ENCODE assay signal across 7 cellular contexts in genomic region chr11:47991266-47991830, GRCh38. TPM values are rescaled to one million over a fixed set of nuclear protein-coding genes. Genes with fewer than 3 reads are reported as not detected.
A peak's percentile ranks its signal among the peaks of the same experiment; 100 is the strongest.
DNase-seq lines count a peak whose midpoint lies in the region; ATAC-seq, FAIRE-seq and TF ChIP-seq lines count a peak whose summit lies in the region.

No MANE protein-coding gene starts in this region.

- no peak for TF ChIP-seq RAD21 in HCT116 (IDR thresholded peaks at IDR 0.05; ENCODE audit: low read depth)

- H3K79me2 ChIP-seq in HCT116 (ENCODE audit: insufficient read depth, low read length): peaks cover 52% of the 10 kb centered on the region

- no peaks in the 10 kb centered on the region for H3K9me2 ChIP-seq in HCT116 (ENCODE audit: insufficient read depth)

- peak overlapping the region in 4 of 5 experiments; percentile 45 to 68 (median 50) for H3K4me3 Mint-ChIP-seq in brain

- TF ChIP-seq CTCF in HCT116 (IDR thresholded peaks at IDR 0.05 in 2 of 3, conservative IDR thresholded peaks at IDR 0.05 in 1 of 3; ENCODE audit: borderline replicate concordance in 1 of 3, insufficient read depth in 1 of 3, low read depth in 2 of 3, low read length in 2 of 3) (no peak), brain (conservative IDR thresholded peaks at IDR 0.05) (no peak), D721Med (IDR thresholded peaks at IDR 0.05; ENCODE audit: insufficient read depth, missing control alignments) (no peak)

- no peaks in the 10 kb centered on the region for H3K9me3 ChIP-seq in HCT116 (ENCODE audit: control insufficient read depth in 1 of 2, insufficient read depth in 1 of 2, low read depth in 1 of 2, low read length in 2 of 2)
- H3K9me3 ChIP-seq in mucosa of rectum (ENCODE audit: control insufficient read depth in 2 of 2, low read length in 2 of 2): no peaks in the 10 kb centered on the region

- no peak for FAIRE-seq in D721Med (lab: Jason Lieb, UNC)

- no peaks in the 10 kb centered on the region for H3K36me3 Mint-ChIP-seq in brain

- H2AFZ ChIP-seq in HCT116 (ENCODE audit: low read depth, low read length, poor library complexity, severe bottlenecking): no peak overlapping the region

- peak overlapping the region; percentile 58 for H3K9ac ChIP-seq in HCT116 (ENCODE audit: low read length)
- peak overlapping the region; percentile 5 to 15 for H3K9ac ChIP-seq in mucosa of rectum (ENCODE audit: low read depth in 1 of 2, low read length in 2 of 2)

- no peaks in the 10 kb centered on the region for H3K27me3 ChIP-seq in HCT116 (ENCODE audit: insufficient read depth, low read length)
- H3K27me3 ChIP-seq in mucosa of rectum (ENCODE audit: control insufficient read depth in 2 of 2, insufficient read depth in 2 of 2, low read length in 2 of 2): no peaks in the 10 kb centered on the region

- peaks cover 33% of the 10 kb centered on the region for H3K4me1 Mint-ChIP-seq in brain

- POLR2A ChIA-PET in HCT116 (lab: Charles Lee): interaction anchor here (0.9 kb wide), 1 partner anchor 48 kb away, joined by 3 read pairs; no protein-coding TSS in a partner anchor

- RAD21 ChIA-PET in HCT116 (lab: Charles Lee; ENCODE audit: low non-redundant PET in 1 of 2, low total read pairs in 2 of 2, uncharacterized antibody in 2 of 2, unreplicated experiment in 2 of 2): no interaction called here

- H3K4me1 ChIP-seq in HCT116 (ENCODE audit: control insufficient read depth in 1 of 2, insufficient read depth in 2 of 2, low read length in 2 of 2): peaks cover 74 to 84% of the 10 kb centered on the region in 2 experiments
- H3K4me1 ChIP-seq in mucosa of rectum (ENCODE audit: control insufficient read depth in 2 of 2, insufficient read depth in 2 of 2, low read length in 2 of 2): peaks cover 40 to 44% of the 10 kb centered on the region in 2 donors

- CTCF ChIA-PET in HCT116 (lab: Charles Lee): interaction anchor here (0.7 kb wide), 1 partner anchor 44 kb away, joined by 3 read pairs; no protein-coding TSS in a partner anchor

- H4K20me1 ChIP-seq in HCT116 (ENCODE audit: insufficient read depth): no peaks in the 10 kb centered on the region

- H3K27ac ChIP-seq in HCT116 (ENCODE audit: low read depth, low read length) (peak overlapping the region; percentile 82), mucosa of rectum (ENCODE audit: low read depth in 2 of 2, low read length in 2 of 2) (peak overlapping the region; percentile 80 to 85)

- H3K36me3 ChIP-seq in HCT116 (ENCODE audit: control insufficient read depth in 1 of 2, insufficient read depth in 2 of 2, low read length in 2 of 2) (no peaks in the 10 kb centered on the region), mucosa of rectum (ENCODE audit: control insufficient read depth in 2 of 2, insufficient read depth in 2 of 2, low read length in 2 of 2) (no peaks in the 10 kb centered on the region)

- intact Hi-C loops in HCT116 (cut with micrococcal nuclease): loop anchor here (5.0 kb wide), 1 partner anchor 59 kb away; no protein-coding TSS in a partner anchor

- H3K27ac Mint-ChIP-seq in brain: peak overlapping the region in 4 of 5 experiments; percentile 72 to 94 (median 86)

- no peaks in the 10 kb centered on the region for H3K9me3 Mint-ChIP-seq in brain

- no peak for TF ChIP-seq POLR2A in HCT116 (IDR thresholded peaks at IDR 0.05; ENCODE audit: borderline replicate concordance, extremely low read depth, insufficient read depth, insufficient read length)

- peak overlapping the region; percentile 82 for H3K4me2 ChIP-seq in HCT116 (ENCODE audit: low read length)

- H3K4me3 ChIP-seq in HCT116 (replicated peaks in 1 of 2; ENCODE audit: low read depth in 1 of 2, low read length in 2 of 2) (peak overlapping the region; percentile 29 to 50), mucosa of rectum (ENCODE audit: low read length in 2 of 2) (peak overlapping the region in 1 of 2 donors; percentile 57)

- no TSS peak for BruUV-seq in HCT116 (replicated peaks; lab: Mats Ljungman, UMichigan)

- DNase-seq in HCT116 (ENCODE audit: low read depth, low spot score) (no peak), NCI-H2171 treated with DMSO at 0.1 percent for 48 hours (lab: John Stamatoyannopoulos, UW) (peak; percentile 44), D721Med (ENCODE audit: insufficient read length, low spot score) (no peak)
- DNase-seq in central memory CD4-positive, alpha-beta T cell: no peak

- peak; percentile 5; the same call in 1 of the 2 replicates for ATAC-seq in HCT116
- ATAC-seq in GM18517 (IDR thresholded peaks at IDR 0.05; ENCODE audit: unreplicated experiment): no peak

- no peaks in the 10 kb centered on the region for H3K27me3 Mint-ChIP-seq in brain

TF ChIP-seq in HCT116, 20 proteins besides CTCF, POLR2A, EP300 and RAD21:
- TF ChIP-seq MAX (IDR thresholded peaks at IDR 0.05): peak; percentile 26; the same call in 1 of the 2 replicates
- TF ChIP-seq CBX3 (IDR thresholded peaks at IDR 0.05; ENCODE audit: low read depth): peak; percentile 6; the same call in 1 of the 2 replicates
- TF ChIP-seq ELF1 (IDR thresholded peaks at IDR 0.05; ENCODE audit: borderline replicate concordance, low read depth): no peak
- TF ChIP-seq ATF3 (IDR thresholded peaks at IDR 0.05): no peak
- TF ChIP-seq SP1 (IDR thresholded peaks at IDR 0.05; ENCODE audit: low read depth): peak; percentile 28; the same call in 1 of the 2 replicates

RNA-seq across cellular contexts. Expression of gene PTPRJ, which starts 11.0 kb away (rescaled TPM):
- total RNA-seq in HCT116 (2021; ENCODE audit: unreplicated experiment): 19.1 TPM
- 8.9 and 9.6 TPM in 2 replicates for polyA plus RNA-seq in HCT116 (2012)
- 8.5 TPM for polyA plus RNA-seq in brain (ENCODE audit: insufficient read depth, low read depth, low replicate concordance)
